34 cellular contexts compared by ENCODE assay signal in the genomic region with DNA sequence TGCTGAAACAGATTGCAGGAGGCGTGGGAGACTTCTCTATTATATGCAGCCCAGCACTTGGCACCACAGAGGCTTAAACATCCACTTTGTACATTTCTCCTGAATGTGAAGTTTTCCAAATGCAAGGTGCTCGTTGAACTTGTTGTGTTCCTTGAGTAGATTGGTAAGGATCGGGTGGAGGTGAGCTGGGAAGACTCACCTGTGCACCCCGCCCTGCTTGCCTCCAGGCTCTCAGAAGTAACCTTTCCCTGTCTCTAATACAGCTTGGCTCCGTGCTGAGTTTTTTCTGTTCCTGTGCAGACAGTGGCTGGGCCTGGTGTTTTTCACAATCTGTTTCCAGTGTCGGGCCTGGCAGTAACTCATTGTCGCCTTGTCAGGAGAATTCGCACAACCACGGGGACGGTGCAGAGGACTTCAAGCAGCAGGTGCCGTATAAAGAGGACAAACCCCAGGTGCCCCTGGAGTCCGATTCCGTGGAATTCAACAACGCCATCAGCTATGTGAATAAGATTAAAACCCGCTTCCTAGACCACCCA. TPM values are rescaled to one million over a fixed set of nuclear protein-coding genes. Genes with fewer than 3 reads are reported as not detected.
"Had no signal": no experiment of that assay in that cellular context is flagged by ENCODE, and none has a peak within 500 bp of the region (broad histone marks: within the 10 kb centered on the region; RNA-seq: fewer than 3 reads in every experiment).

No MANE protein-coding gene starts in this region.

- H3K27ac ChIP-seq: ascending aorta, Peyer's patch, WERI-Rb-1 had no signal

- H3K4me1 ChIP-seq: ascending aorta, Peyer's patch had no signal

- ATAC-seq: activated CD8-positive, alpha-beta memory T cell treated with anti-CD3 and anti-CD28 coated beads, Interleukin-2, amount 10 ng/mL, durations not matched to agents 7 days and 5 days; activated naive CD8-positive, alpha-beta T cell treated with anti-CD3 and anti-CD28 coated beads, Interleukin-2, amount 50 U/mL, for 24 hours; PC-3 had no signal

- H3K9me3 ChIP-seq: ascending aorta, MG63, Peyer's patch had no signal

- H3K4me3 ChIP-seq: ascending aorta, MG63, Peyer's patch had no signal

- H3K27me3 ChIP-seq: ascending aorta, MG63, Peyer's patch had no signal

- DNase-seq: activated CD4-positive, alpha-beta memory T cell treated with anti-CD3 and anti-CD28 coated beads, Interleukin-2, amount 10 ng/mL, durations not matched to agents 7 days and 5 days; activated CD4-positive, alpha-beta T cell treated with anti-CD3 and anti-CD28 coated beads for 1 hour; activated CD4-positive, alpha-beta T cell treated with anti-CD3 and anti-CD28 coated beads for 48 hours; activated CD4-positive, CD25-positive, alpha-beta regulatory T cell; activated CD8-positive, alpha-beta memory T cell treated with anti-CD3 and anti-CD28 coated beads for 24 hours; activated CD8-positive, alpha-beta memory T cell treated with anti-CD3 and anti-CD28 coated beads, Interleukin-2, amount 10 ng/mL, durations not matched to agents 7 days and 5 days; activated CD8-positive, alpha-beta memory T cell treated with anti-CD3 and anti-CD28 coated beads, Interleukin-2, amount 50 U/mL, for 48 hours; activated effector memory CD4-positive, alpha-beta T cell treated with Interleukin-2 at 50 U/mL for 16 hours; activated naive CD4-positive, alpha-beta T cell treated with anti-CD3 and anti-CD28 coated beads, Interleukin-2, amount 10 ng/mL, durations not matched to agents 7 days and 5 days; activated naive CD8-positive, alpha-beta T cell treated with anti-CD3 and anti-CD28 coated beads, Interleukin-2, amount 50 U/mL, for 24 hours; activated T-cell treated with anti-CD3 and anti-CD28 coated beads, Interleukin-2, amount 50 U/mL, for 48 hours; amniotic stem cell; Kasumi-1; KG1; MG63; NCI-H1048; NCI-H1105 treated with DMSO at 0.1 percent for 48 hours; NCI-H1436; NCI-H1694; NCI-H1930; NCI-H2081 treated with DMSO at 0.1 percent for 48 hours; NCI-H345; NCI-H524 treated with DMSO at 0.1 percent for 48 hours; NK-92 treated with Interleukin-12 subunit alpha and Interleukin-12 subunit beta, amount 100 ng/mL, for 24 hours; PC-3; Peyer's patch; RPMI8226; SW 1271; T-helper 1 cell; T-helper 2 cell; T-helper 9 cell; WERI-Rb-1 had no signal

RNA-seq across cellular contexts. Expression of a gene that starts 47.3 kb away (rescaled TPM):
- total RNA-seq: NCI-H460 had no signal
